Comparison of ENCODE assay signal across 8 cellular contexts in the genomic region with DNA sequence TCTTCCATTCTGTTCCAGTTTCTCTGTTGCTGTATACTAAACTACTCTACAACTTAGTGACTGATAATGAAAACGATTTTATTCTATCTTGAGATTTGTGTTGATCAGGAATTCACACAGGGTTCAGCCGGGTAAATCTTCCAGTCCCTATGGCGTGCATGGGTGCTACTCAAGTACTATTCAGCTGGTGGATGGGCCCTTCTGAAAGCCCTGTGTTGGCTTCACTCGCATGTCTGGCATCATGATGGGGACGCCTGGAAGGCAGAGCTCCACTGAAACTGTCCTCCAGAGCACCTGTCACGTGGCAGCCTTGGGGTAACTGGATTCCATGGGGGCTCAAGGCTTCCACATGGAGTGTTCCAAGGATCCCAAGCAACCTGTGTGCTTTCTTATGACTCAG.
"Had no signal": no experiment of that assay in that cellular context is flagged by ENCODE, and none has a peak within 500 bp of the region (broad histone marks: within the 10 kb centered on the region; RNA-seq: fewer than 3 reads in every experiment).

No MANE protein-coding gene starts in this region.

- H3K27ac ChIP-seq: GM23248, HL-60, KMS-11 had no signal

- H3K9me3 ChIP-seq: HAP-1 had no signal

- H3K4me1 ChIP-seq: HAP-1 had no signal

- H3K4me3 ChIP-seq: GM23248, HAP-1 had no signal

- H3K36me3 ChIP-seq: HAP-1 had no signal

- DNase-seq: GM23248, GOT3, H7, HFFc6, KBM-7 had no signal
